Comparison of ENCODE assay signal across 1 cellular context in the genomic region with DNA sequence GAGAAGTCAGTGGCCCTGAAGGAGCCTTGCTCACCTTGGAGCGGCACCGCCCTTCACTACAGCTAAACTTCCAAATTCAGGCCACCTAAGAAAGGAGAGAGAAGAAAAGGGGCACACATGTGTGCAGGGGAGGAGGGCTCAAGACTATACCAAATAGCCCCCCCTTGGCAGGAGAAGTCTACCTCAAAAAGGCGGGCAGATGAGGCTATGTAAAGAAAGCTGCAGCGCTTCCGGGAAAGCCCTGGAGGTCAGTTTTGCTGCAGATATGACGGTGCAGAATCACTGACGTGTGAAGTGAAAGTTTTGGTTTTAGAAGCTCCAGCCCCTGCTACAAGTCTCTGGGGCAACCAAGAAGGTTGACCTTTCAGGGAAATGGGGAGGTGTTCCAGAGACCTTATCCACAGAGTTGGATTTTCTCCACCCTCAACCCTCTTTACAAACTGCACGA.
TF ChIP-seq lines count a peak whose summit lies in the region.

No MANE protein-coding gene starts in this region.

TF ChIP-seq in GM12878, 131 proteins besides CTCF, POLR2A, EP300 and RAD21 (continued from another document):
- TF ChIP-seq, protein P1, sequence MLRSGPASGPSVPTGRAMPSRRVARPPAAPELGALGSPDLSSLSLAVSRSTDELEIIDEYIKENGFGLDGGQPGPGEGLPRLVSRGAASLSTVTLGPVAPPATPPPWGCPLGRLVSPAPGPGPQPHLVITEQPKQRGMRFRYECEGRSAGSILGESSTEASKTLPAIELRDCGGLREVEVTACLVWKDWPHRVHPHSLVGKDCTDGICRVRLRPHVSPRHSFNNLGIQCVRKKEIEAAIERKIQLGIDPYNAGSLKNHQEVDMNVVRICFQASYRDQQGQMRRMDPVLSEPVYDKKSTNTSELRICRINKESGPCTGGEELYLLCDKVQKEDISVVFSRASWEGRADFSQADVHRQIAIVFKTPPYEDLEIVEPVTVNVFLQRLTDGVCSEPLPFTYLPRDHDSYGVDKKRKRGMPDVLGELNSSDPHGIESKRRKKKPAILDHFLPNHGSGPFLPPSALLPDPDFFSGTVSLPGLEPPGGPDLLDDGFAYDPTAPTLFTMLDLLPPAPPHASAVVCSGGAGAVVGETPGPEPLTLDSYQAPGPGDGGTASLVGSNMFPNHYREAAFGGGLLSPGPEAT (IDR thresholded peaks at IDR 0.05; ENCODE audit: low read depth): peak; percentile 87
- TF ChIP-seq NRF1 (conservative IDR thresholded peaks at IDR 0.05; ENCODE audit: low read depth, low read length) (no peak), TCF7 (IDR thresholded peaks at IDR 0.05; ENCODE audit: borderline replicate concordance) (no peak; the same call in 1 of the 2 replicates), ZNF274 (IDR thresholded peaks at IDR 0.05; ENCODE audit: insufficient read depth, insufficient read length) (no peak), SRF (IDR thresholded peaks at IDR 0.05; ENCODE audit: low read depth in 2 of 2, low read length in 2 of 2) (0 out of 4 replicates have a peak, but pooled peaks of 1 of the 2 experiments have one; percentile 56)
- TF ChIP-seq, protein P2, sequence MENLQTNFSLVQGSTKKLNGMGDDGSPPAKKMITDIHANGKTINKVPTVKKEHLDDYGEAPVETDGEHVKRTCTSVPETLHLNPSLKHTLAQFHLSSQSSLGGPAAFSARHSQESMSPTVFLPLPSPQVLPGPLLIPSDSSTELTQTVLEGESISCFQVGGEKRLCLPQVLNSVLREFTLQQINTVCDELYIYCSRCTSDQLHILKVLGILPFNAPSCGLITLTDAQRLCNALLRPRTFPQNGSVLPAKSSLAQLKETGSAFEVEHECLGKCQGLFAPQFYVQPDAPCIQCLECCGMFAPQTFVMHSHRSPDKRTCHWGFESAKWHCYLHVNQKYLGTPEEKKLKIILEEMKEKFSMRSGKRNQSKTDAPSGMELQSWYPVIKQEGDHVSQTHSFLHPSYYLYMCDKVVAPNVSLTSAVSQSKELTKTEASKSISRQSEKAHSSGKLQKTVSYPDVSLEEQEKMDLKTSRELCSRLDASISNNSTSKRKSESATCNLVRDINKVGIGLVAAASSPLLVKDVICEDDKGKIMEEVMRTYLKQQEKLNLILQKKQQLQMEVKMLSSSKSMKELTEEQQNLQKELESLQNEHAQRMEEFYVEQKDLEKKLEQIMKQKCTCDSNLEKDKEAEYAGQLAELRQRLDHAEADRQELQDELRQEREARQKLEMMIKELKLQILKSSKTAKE (IDR thresholded peaks at IDR 0.05; ENCODE audit: low read depth, poor library complexity, severe bottlenecking): peak; percentile 84
- TF ChIP-seq, protein P3, sequence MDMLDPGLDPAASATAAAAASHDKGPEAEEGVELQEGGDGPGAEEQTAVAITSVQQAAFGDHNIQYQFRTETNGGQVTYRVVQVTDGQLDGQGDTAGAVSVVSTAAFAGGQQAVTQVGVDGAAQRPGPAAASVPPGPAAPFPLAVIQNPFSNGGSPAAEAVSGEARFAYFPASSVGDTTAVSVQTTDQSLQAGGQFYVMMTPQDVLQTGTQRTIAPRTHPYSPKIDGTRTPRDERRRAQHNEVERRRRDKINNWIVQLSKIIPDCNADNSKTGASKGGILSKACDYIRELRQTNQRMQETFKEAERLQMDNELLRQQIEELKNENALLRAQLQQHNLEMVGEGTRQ (IDR thresholded peaks at IDR 0.05; ENCODE audit: borderline replicate concordance, low read depth, low read length): no peak
- TF ChIP-seq, protein P4, sequence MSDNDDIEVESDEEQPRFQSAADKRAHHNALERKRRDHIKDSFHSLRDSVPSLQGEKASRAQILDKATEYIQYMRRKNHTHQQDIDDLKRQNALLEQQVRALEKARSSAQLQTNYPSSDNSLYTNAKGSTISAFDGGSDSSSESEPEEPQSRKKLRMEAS (IDR thresholded peaks at IDR 0.05; ENCODE audit: low read depth, low read length): no peak; the same call in 1 of the 2 replicates
